Comparison of ENCODE assay signal across 7 cellular contexts in the genomic region with DNA sequence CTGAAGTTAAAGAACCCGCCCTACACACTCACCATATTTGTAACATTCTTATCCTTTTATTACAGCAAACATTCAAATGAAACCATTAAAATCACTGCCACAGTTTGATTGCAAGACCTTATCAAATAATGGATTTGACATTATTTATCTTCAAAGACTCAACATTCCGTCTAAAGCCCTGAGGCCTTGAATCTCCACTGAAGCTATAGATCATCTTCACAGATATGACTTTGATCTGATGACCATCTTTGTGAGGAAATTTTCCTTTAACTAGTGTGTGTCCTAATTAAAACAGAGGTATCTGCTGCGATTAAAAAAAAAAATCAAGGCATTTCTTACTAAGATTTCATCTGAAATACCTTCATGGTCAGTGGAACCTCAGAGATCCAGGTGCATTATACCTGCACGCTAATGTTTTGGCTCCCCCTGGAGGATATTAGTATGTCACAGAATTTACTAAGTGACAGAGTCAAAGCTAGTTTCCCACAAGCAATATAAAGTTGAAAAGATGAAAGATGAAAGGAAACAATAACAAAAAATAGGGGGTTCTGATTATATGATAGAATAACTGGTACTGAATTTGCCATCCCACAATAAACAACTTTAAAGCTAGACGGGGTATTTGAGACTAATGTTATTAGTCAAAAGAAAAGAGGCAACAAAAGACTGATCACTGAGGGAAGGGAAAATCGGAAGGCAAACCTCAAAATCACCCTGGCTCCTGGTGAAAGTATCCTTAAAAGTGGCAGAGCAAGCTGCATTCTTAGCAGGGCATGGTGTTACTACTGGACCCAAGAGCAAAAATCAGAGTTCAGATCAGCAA.
DNase-seq lines count a peak whose midpoint lies in the region; ATAC-seq, FAIRE-seq and TF ChIP-seq lines count a peak whose summit lies in the region.

No MANE protein-coding gene starts in this region.

- peak; percentile 89 to 90 for TF ChIP-seq RAD21 in H1 (IDR thresholded peaks at IDR 0.05 in 1 of 2, conservative IDR thresholded peaks at IDR 0.05 in 1 of 2; ENCODE audit: low read depth in 2 of 2, low read length in 2 of 2)

- no peak overlapping the region for H3K4me2 ChIP-seq in GM23248 (ENCODE audit: unreplicated experiment)
- no peak overlapping the region for H3K4me2 ChIP-seq in H1 (ENCODE audit: insufficient read depth in 1 of 2, low read depth in 2 of 2, low read length in 2 of 2)

- no peak for FAIRE-seq in H1 (lab: Jason Lieb, UNC)

- H2BK20ac ChIP-seq in H1 (ENCODE audit: low read length): no peak overlapping the region

- 35% methylated on average over 6 of the region's 6 CpGs for WGBS in GM23248 (ENCODE audit: low coverage in 1 of 2, low lambda C conversion rate in 2 of 2, missing lambda C conversion rate in 2 of 2), 2 experiments
- 51% methylated on average over 6 of the region's 6 CpGs; no CpG with 5 or more reads in 1 of the 2 experiments for WGBS in H1 (ENCODE audit: extremely low coverage in 1 of 2, insufficient coverage in 1 of 2, insufficient read length in 1 of 2, insufficient replicate concordance in 2 of 2, low coverage in 1 of 2, low lambda C conversion rate in 2 of 2, missing lambda C conversion rate in 1 of 2), 2 experiments
- WGBS in ovary, 3 donors: 47 to 54% (median 49%) methylated on average over 6 of the region's 6 CpGs

- no peak overlapping the region for H2BK120ac ChIP-seq in H1 (replicated peaks; ENCODE audit: low read depth, low read length)

- H4K8ac ChIP-seq in H1 (ENCODE audit: extremely low read depth, insufficient read depth, low read length): no peak overlapping the region

- TF ChIP-seq CTCF in H1 (IDR thresholded peaks at IDR 0.05; ENCODE audit: control extremely low read depth in 1 of 3, insufficient read depth in 1 of 3, low read depth in 1 of 3, low read length in 3 of 3) (peak in 2 of 3 experiments; percentile 60 to 72; a peak in 3 of 4 replicates), retinal pigment epithelial cell (conservative IDR thresholded peaks at IDR 0.05; ENCODE audit: low read depth, low read length) (peak; percentile 72), ovary (IDR thresholded peaks at IDR 0.05) (no peak)

- H3K23ac ChIP-seq in H1 (ENCODE audit: insufficient read length): no peak overlapping the region

- H2AK5ac ChIP-seq in H1 (ENCODE audit: low read depth, low read length): no peak overlapping the region

- ATAC-seq in GM18498 (IDR thresholded peaks at IDR 0.05; ENCODE audit: unreplicated experiment): no peak
- no peak for ATAC-seq in HG03354 (IDR thresholded peaks at IDR 0.05; ENCODE audit: poor library complexity, severe bottlenecking, unreplicated experiment)

- no peaks in the 10 kb centered on the region for H3K36me3 ChIP-seq in GM23248 (ENCODE audit: low read depth)
- H3K36me3 ChIP-seq in H1 (ENCODE audit: control insufficient read depth in 2 of 4, insufficient read depth in 4 of 4, low read length in 3 of 4): no peaks in the 10 kb centered on the region
- H3K36me3 ChIP-seq in ovary: no peaks in the 10 kb centered on the region

- DNase-seq in GM23248: peak; percentile 49
- DNase-seq in NCI-H146 treated with DMSO at 0.1 percent for 48 hours (lab: John Stamatoyannopoulos, UW; ENCODE audit: unreplicated experiment): peak; percentile 12
- DNase-seq in H1 (ENCODE audit: low read depth in 1 of 2, low spot score in 2 of 2): no peak
- no peak for DNase-seq in retinal pigment epithelial cell (ENCODE audit: low read depth)
- DNase-seq in ovary: no peak

- no peak overlapping the region for H3K14ac ChIP-seq in H1 (ENCODE audit: insufficient read length)

- no peak overlapping the region for H3K9ac ChIP-seq in GM23248
- no peak overlapping the region for H3K9ac ChIP-seq in H1 (replicated peaks in 1 of 4; ENCODE audit: extremely low read depth in 1 of 4, low read depth in 3 of 4, low read length in 3 of 4)

- no peak for TF ChIP-seq EP300 in H1 (IDR thresholded peaks at IDR 0.05; ENCODE audit: borderline replicate concordance in 1 of 2, low read depth in 2 of 2, low read length in 2 of 2)
- TF ChIP-seq EP300 in ovary (IDR thresholded peaks at IDR 0.05): no peak

- H3K27me3 ChIP-seq in GM23248 (replicated peaks; ENCODE audit: insufficient read depth) (no peaks in the 10 kb centered on the region), H1 (replicated peaks in 1 of 4; ENCODE audit: control insufficient read depth in 3 of 4, extremely low read depth in 1 of 4, insufficient read depth in 3 of 4, low read length in 3 of 4) (peaks cover 0 to 2% (median under 1%) of the 10 kb centered on the region in 4 experiments; a peak in 3 of 7 replicates), ovary (no peaks in the 10 kb centered on the region)

- H4K20me1 ChIP-seq in GM23248 (ENCODE audit: insufficient read depth): no peaks in the 10 kb centered on the region
- no peaks in the 10 kb centered on the region for H4K20me1 ChIP-seq in H1 (replicated peaks in 1 of 2; ENCODE audit: control insufficient read depth in 1 of 2, insufficient read depth in 2 of 2, low read length in 2 of 2)

- H2BK15ac ChIP-seq in H1 (ENCODE audit: low read length): no peak overlapping the region

- no peak overlapping the region for H2BK12ac ChIP-seq in H1 (ENCODE audit: low read depth, low read length)

- no peaks in the 10 kb centered on the region for H3K9me2 ChIP-seq in GM23248 (ENCODE audit: insufficient read depth)

- no peaks in the 10 kb centered on the region for H3K4me1 ChIP-seq in GM23248 (ENCODE audit: insufficient read depth)
- no peaks in the 10 kb centered on the region for H3K4me1 ChIP-seq in H1 (replicated peaks in 1 of 4; ENCODE audit: control insufficient read depth in 3 of 4, insufficient read depth in 4 of 4, low read length in 3 of 4)
- H3K4me1 ChIP-seq in ovary (ENCODE audit: insufficient read depth): no peaks in the 10 kb centered on the region

- H2AFZ ChIP-seq in GM23248: peak overlapping the region; percentile 17
- H2AFZ ChIP-seq in H1 (ENCODE audit: low read length): peak overlapping the region; percentile 89

- no peak overlapping the region for H2BK5ac ChIP-seq in H1 (ENCODE audit: low read depth, low read length)

- no peak for TF ChIP-seq POLR2A in H1 (IDR thresholded peaks at IDR 0.05; ENCODE audit: control extremely low read depth in 1 of 2, low read depth in 2 of 2, low read length in 2 of 2)
- no peak for TF ChIP-seq POLR2A in ovary (IDR thresholded peaks at IDR 0.05)

- H3K56ac ChIP-seq in H1 (replicated peaks; ENCODE audit: insufficient read length, low read depth, low read length): no peak overlapping the region

- H3K4me3 ChIP-seq in GM23248 (no peak overlapping the region), H1 (ENCODE audit: extremely low read depth in 1 of 4, insufficient read depth in 2 of 4, low read depth in 3 of 4, low read length in 4 of 4) (no peak overlapping the region), retinal pigment epithelial cell (ENCODE audit: low read length) (no peak overlapping the region), ovary (no peak overlapping the region)

- H3K18ac ChIP-seq in H1 (ENCODE audit: extremely low read depth, low read length): no peak overlapping the region

- no peaks in the 10 kb centered on the region for H3K9me3 ChIP-seq in GM23248 (ENCODE audit: low read depth)
- no peaks in the 10 kb centered on the region for H3K9me3 ChIP-seq in H1 (ENCODE audit: insufficient read depth in 2 of 2, low read depth in 1 of 2, low read length in 1 of 2)
- H3K9me3 ChIP-seq in ovary: no peaks in the 10 kb centered on the region

- H3K23me2 ChIP-seq in H1 (ENCODE audit: low read depth, low read length): no peaks in the 10 kb centered on the region

- H4K5ac ChIP-seq in H1 (ENCODE audit: insufficient read length, low read depth, low read length): no peak overlapping the region

- H3F3A ChIP-seq in GM23248 (ENCODE audit: insufficient read depth): no peaks in the 10 kb centered on the region

- in situ Hi-C loops in GM23248 (cut with MboI): no loop called here

- H4K91ac ChIP-seq in H1 (replicated peaks; ENCODE audit: insufficient read length, low read length): no peak overlapping the region

- intact Hi-C loops in ovary (cut with DNase I): no loop called here

- CTCF ChIA-PET in H1 (lab: Charles Lee; ENCODE audit: partially characterized antibody): interaction anchor here (0.5 to 2.2 kb wide), 34 partner anchors 9 to 936 kb away, joined by 3 to 14 read pairs (median 3); no protein-coding TSS in a partner anchor

- H3K79me1 ChIP-seq in H1 (ENCODE audit: low read depth, low read length): no peaks in the 10 kb centered on the region

- no peak overlapping the region for H3K4ac ChIP-seq in H1 (replicated peaks; ENCODE audit: insufficient read length, low read depth, low read length)

- POLR2A ChIA-PET in H1 (lab: Charles Lee; ENCODE audit: partially characterized antibody): no interaction called here

- no peak overlapping the region for H3K27ac ChIP-seq in GM23248
- no peak overlapping the region for H3K27ac ChIP-seq in H1 (ENCODE audit: low read depth, low read length)
- H3K27ac ChIP-seq in ovary: no peak overlapping the region

- no peaks in the 10 kb centered on the region for H3K79me2 ChIP-seq in GM23248 (ENCODE audit: insufficient read depth)
- no peaks in the 10 kb centered on the region for H3K79me2 ChIP-seq in H1 (ENCODE audit: control insufficient read depth in 1 of 2, insufficient read depth in 2 of 2, low read length in 2 of 2)

TF ChIP-seq in H1, 55 proteins besides CTCF, POLR2A, EP300 and RAD21:
- TF ChIP-seq TCF12 (IDR thresholded peaks at IDR 0.05; ENCODE audit: low read depth, low read length) (0 out of 2 replicates have a peak, but pooled peaks have one; percentile 46), SIN3A (conservative IDR thresholded peaks at IDR 0.05 in 1 of 2, IDR thresholded peaks at IDR 0.05 in 1 of 2; ENCODE audit: low read depth in 1 of 2, low read length in 2 of 2) (no peak)

Comparison
In these comparisons a context has a peak if more than half of its experiments do, and no peak if none do; other contexts are left out.
1. DNase-seq: peak in GM23248 (single experiment) and NCI-H146 treated with DMSO at 0.1 percent for 48 hours (single experiment); none in H1 (0 of 2), retinal pigment epithelial cell (single experiment) and ovary (0 of 5).
2. CTCF ChIP-seq: peak in H1 (2 of 3) and retinal pigment epithelial cell (single experiment); none in ovary (0 of 3).